26 cellular contexts compared by ENCODE assay signal in the genomic region with DNA sequence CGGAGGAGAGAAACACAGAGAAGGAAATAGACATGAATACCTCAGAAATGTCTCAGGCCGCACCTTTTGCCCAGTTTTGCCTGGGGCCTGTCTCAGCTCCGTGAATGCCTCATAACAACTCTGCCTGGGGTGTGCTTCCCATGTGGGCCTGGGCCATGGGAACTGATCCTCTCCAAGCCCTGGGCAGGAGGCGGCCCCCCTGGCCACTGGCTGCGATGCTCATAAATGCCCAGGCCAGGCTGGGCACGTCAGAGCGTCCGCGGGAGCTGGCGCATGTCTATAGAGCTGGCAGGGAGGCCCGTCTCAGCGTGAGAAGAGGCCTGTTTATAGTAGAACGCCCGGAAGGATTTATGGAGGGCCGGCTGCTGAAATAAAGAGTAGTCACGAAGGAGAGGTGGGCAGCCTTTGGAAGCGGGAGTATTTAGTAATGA.
A peak's percentile ranks its signal among the peaks of the same experiment; 100 is the strongest.
DNase-seq lines count a peak whose midpoint lies in the region; ATAC-seq, FAIRE-seq and TF ChIP-seq lines count a peak whose summit lies in the region.
"Had no signal": no experiment of that assay in that cellular context is flagged by ENCODE, and none has a peak within 500 bp of the region (broad histone marks: within the 10 kb centered on the region; RNA-seq: fewer than 3 reads in every experiment).

No MANE protein-coding gene starts in this region.

- H4K8ac ChIP-seq in mesendoderm (ENCODE audit: low read depth, low read length) = no peak overlapping the region

- POLR2A ChIA-PET in HepG2 (lab: Yijun Ruan, JAX) = no interaction called here

- no peak overlapping the region for H3K56ac ChIP-seq in mesendoderm (ENCODE audit: low read length)

- H3K9me2 ChIP-seq in GM23338 (ENCODE audit: insufficient read depth) = peaks cover 10% of the 10 kb centered on the region; the same call in 1 of the 2 replicates

- H2AK5ac ChIP-seq in mesendoderm (ENCODE audit: low read length) = no peak overlapping the region

- H3K4me2 ChIP-seq in GM23338 (no peak overlapping the region), mesendoderm (ENCODE audit: low read length) (no peak overlapping the region), HepG2 (ENCODE audit: low read depth, low read length) (no peak overlapping the region)
- H3K4me2 ChIP-seq: BLaER1 treated with 17β-estradiol and CSF1 and Interleukin-3, amounts not matched to agents 10 nM and 100 nM had no signal

- H3K36me3 Mint-ChIP-seq in GM23338 (ENCODE audit: low read depth) = no peaks in the 10 kb centered on the region
- H3K36me3 Mint-ChIP-seq: naive thymus-derived CD8-positive, alpha-beta T cell had no signal

- TF ChIP-seq POLR2A in gastrocnemius medialis (IDR thresholded peaks at IDR 0.05) = no peak
- no peak for TF ChIP-seq POLR2A in HepG2 (IDR thresholded peaks at IDR 0.05; ENCODE audit: insufficient read depth in 1 of 2, low read depth in 2 of 2, low read length in 2 of 2)

- H3K4me3 Mint-ChIP-seq in GM23338 = no peak overlapping the region
- H3K4me3 Mint-ChIP-seq: activated naive CD8-positive, alpha-beta T cell treated with anti-CD3 and anti-CD28 coated beads, Interleukin-2, amount 50 U/mL, for 24 hours; naive thymus-derived CD8-positive, alpha-beta T cell; T-helper 1 cell treated with Interleukin-12 subunit alpha and Interleukin-12 subunit beta and Interleukin-4 antibody, amounts not matched to agents 30 μg/mL and 1 μg/mL, for 36 hours had no signal

- H3K9me3 ChIP-seq in gastrocnemius medialis (no peaks in the 10 kb centered on the region), HepG2 (ENCODE audit: low read length) (no peaks in the 10 kb centered on the region)
- H3K9me3 ChIP-seq: BLaER1 treated with 17β-estradiol and CSF1 and Interleukin-3, amounts not matched to agents 10 nM and 100 nM; SJCRH30; stomach; uterus had no signal

- intact Hi-C loops in gastrocnemius medialis (cut with DNase I; ENCODE audit: low total_unique reads) = no loop called here
- intact Hi-C loops in HepG2 (cut with micrococcal nuclease; ENCODE audit: unreplicated experiment) = no loop called here

- no peak overlapping the region for H3K27ac Mint-ChIP-seq in GM23338
- H3K27ac Mint-ChIP-seq: activated naive CD8-positive, alpha-beta T cell treated with anti-CD3 and anti-CD28 coated beads, Interleukin-2, amount 50 U/mL, for 24 hours; naive thymus-derived CD8-positive, alpha-beta T cell; T-helper 1 cell treated with Interleukin-12 subunit alpha and Interleukin-12 subunit beta and Interleukin-4 antibody, amounts not matched to agents 30 μg/mL and 1 μg/mL, for 36 hours had no signal

- in situ Hi-C loops in gastrocnemius medialis (cut with MboI; ENCODE audit: low sequenced_read_pairs in 4 of 4) (no loop called here), HepG2 (cut with HindIII; ENCODE audit: extremely low pct_ligation_motif_present, low pct_unique_long_range_greater_than_20kb) (no loop called here)

- H4K20me1 ChIP-seq in GM23338 (replicated peaks; ENCODE audit: insufficient read depth) (no peaks in the 10 kb centered on the region), HepG2 (ENCODE audit: insufficient read depth, low read length) (no peaks in the 10 kb centered on the region)
- H4K20me1 ChIP-seq: BLaER1 treated with 17β-estradiol and CSF1 and Interleukin-3, amounts not matched to agents 10 nM and 100 nM had no signal

- no peak for FAIRE-seq in HepG2 (lab: Jason Lieb, UNC)
- FAIRE-seq: endothelial cell of umbilical vein, kidney had no signal

- no peak for TF ChIP-seq RAD21 in HepG2 (CRISPR knock-in tag; IDR thresholded peaks at IDR 0.05)

- H4K5ac ChIP-seq in mesendoderm (ENCODE audit: low read length) = no peak overlapping the region

- DNase-seq in GM23338 (ENCODE audit: low spot score) (no peak), cerebellum (ENCODE audit: low spot score) (peak; percentile 17), mesendoderm (no peak), NCI-H1694 treated with DMSO at 0.1 percent for 48 hours (lab: John Stamatoyannopoulos, UW) (no peak), gastrocnemius medialis (no peak), HepG2 (ENCODE audit: low spot score) (no peak), glomerular visceral epithelial cell (ENCODE audit: extremely low spot score) (no peak)
- DNase-seq: activated CD4-positive, alpha-beta T cell treated with anti-CD3 and anti-CD28 coated beads, Interleukin-2, amount 50 U/mL, for 1 hour; activated CD8-positive, alpha-beta memory T cell treated with anti-CD3 and anti-CD28 coated beads, Interleukin-2, amount 50 U/mL, for 4 hours; activated naive CD8-positive, alpha-beta T cell treated with anti-CD3 and anti-CD28 coated beads, Interleukin-2, amount 50 U/mL, for 24 hours; foreskin melanocyte; kidney; MM.1S; naive thymus-derived CD8-positive, alpha-beta T cell; NCI-H187; NCI-H2227 treated with DMSO at 0.1 percent for 48 hours; PC-3; SJCRH30; stimulated activated CD4-positive, alpha-beta T cell treated with anti-CD3 and anti-CD28 coated beads, Interleukin-4, amount 100 ng/mL, for 24 hours; stomach; uterus; WERI-Rb-1 had no signal

- no peak overlapping the region for H2BK120ac ChIP-seq in mesendoderm (ENCODE audit: low read depth, low read length)

- H2AFZ ChIP-seq in GM23338 (peak overlapping the region; percentile 72; the same call in 1 of the 2 replicates), HepG2 (ENCODE audit: low read length) (no peak overlapping the region)

- no peak overlapping the region for H2BK15ac ChIP-seq in mesendoderm (replicated peaks; ENCODE audit: low read depth)

- no peak overlapping the region for H3K18ac ChIP-seq in mesendoderm (ENCODE audit: low read length)

- no peaks in the 10 kb centered on the region for H3K9me3 Mint-ChIP-seq in GM23338
- H3K9me3 Mint-ChIP-seq: activated naive CD8-positive, alpha-beta T cell treated with anti-CD3 and anti-CD28 coated beads, Interleukin-2, amount 50 U/mL, for 24 hours; naive thymus-derived CD8-positive, alpha-beta T cell; T-helper 1 cell treated with Interleukin-12 subunit alpha and Interleukin-12 subunit beta and Interleukin-4 antibody, amounts not matched to agents 30 μg/mL and 1 μg/mL, for 36 hours had no signal

- no peaks in the 10 kb centered on the region for H3K79me1 ChIP-seq in mesendoderm (ENCODE audit: low read length)

- no CpG with 5 or more reads among the region's 17 CpGs for WGBS in mesendoderm (ENCODE audit: extremely low coverage, insufficient coverage, low lambda C conversion rate)
- WGBS in HepG2 (ENCODE audit: low lambda C conversion rate) = 47% methylated on average over 16 of the region's 17 CpGs

- no peaks in the 10 kb centered on the region for H3K27me3 ChIP-seq in GM23338 (ENCODE audit: insufficient read depth)
- no peaks in the 10 kb centered on the region for H3K27me3 ChIP-seq in mesendoderm (ENCODE audit: insufficient read depth, low read length, poor library complexity)
- H3K27me3 ChIP-seq in gastrocnemius medialis = peaks cover 0 to 4% (median 0%) of the 10 kb centered on the region in 3 donors
- H3K27me3 ChIP-seq in HepG2 (ENCODE audit: control insufficient read depth in 1 of 2, insufficient read depth in 2 of 2, low read length in 2 of 2) = peaks cover 6 to 62% of the 10 kb centered on the region in 2 experiments
- H3K27me3 ChIP-seq: BLaER1 treated with 17β-estradiol and CSF1 and Interleukin-3, amounts not matched to agents 10 nM and 100 nM; stomach; uterus had no signal

- no peak for ATAC-seq in GM23338
- ATAC-seq in gastrocnemius medialis = no peak
- no peak for ATAC-seq in HepG2
- ATAC-seq: activated naive CD8-positive, alpha-beta T cell treated with anti-CD3 and anti-CD28 coated beads, Interleukin-2, amount 50 U/mL, for 24 hours; naive thymus-derived CD8-positive, alpha-beta T cell; PC-3 had no signal

- no peak overlapping the region for H3K4ac ChIP-seq in mesendoderm (ENCODE audit: low read depth, low read length)

- TF ChIP-seq EP300 in HepG2 (IDR thresholded peaks at IDR 0.05; ENCODE audit: low read depth in 2 of 2, low read length in 2 of 2) (no peak), HepG2 (CRISPR knock-in tag; IDR thresholded peaks at IDR 0.05; ENCODE audit: borderline replicate concordance) (no peak)

- no peaks in the 10 kb centered on the region for H3K79me2 ChIP-seq in GM23338 (replicated peaks; ENCODE audit: insufficient read depth)
- no peaks in the 10 kb centered on the region for H3K79me2 ChIP-seq in mesendoderm (ENCODE audit: control insufficient read depth, insufficient read depth, low read length)
- no peaks in the 10 kb centered on the region for H3K79me2 ChIP-seq in HepG2 (ENCODE audit: insufficient read depth, low read length)

- H3K4me3 ChIP-seq in GM23338 = no peak overlapping the region
- no peak overlapping the region for H3K4me3 ChIP-seq in mesendoderm (ENCODE audit: low read length)
- no peak overlapping the region for H3K4me3 ChIP-seq in skin epidermis
- H3K4me3 ChIP-seq in gastrocnemius medialis = no peak overlapping the region
- no peak overlapping the region for H3K4me3 ChIP-seq in HepG2 (replicated peaks in 1 of 3; ENCODE audit: insufficient read depth in 1 of 3, low read depth in 2 of 3, low read length in 3 of 3)
- H3K4me3 ChIP-seq: BLaER1 treated with 17β-estradiol and CSF1 and Interleukin-3, amounts not matched to agents 10 nM and 100 nM; SJCRH30; stomach; uterus had no signal

- H2BK5ac ChIP-seq in mesendoderm (ENCODE audit: low read length) = no peak overlapping the region

- no peaks in the 10 kb centered on the region for H3K36me3 ChIP-seq in GM23338 (ENCODE audit: insufficient read depth)
- no peaks in the 10 kb centered on the region for H3K36me3 ChIP-seq in mesendoderm (ENCODE audit: control insufficient read depth, insufficient read depth, low read length)
- H3K36me3 ChIP-seq in gastrocnemius medialis = no peaks in the 10 kb centered on the region
- H3K36me3 ChIP-seq in HepG2 (replicated peaks in 1 of 2; ENCODE audit: control insufficient read depth in 1 of 2, insufficient read depth in 2 of 2, low read length in 2 of 2) = no peaks in the 10 kb centered on the region
- H3K36me3 ChIP-seq: BLaER1 treated with 17β-estradiol and CSF1 and Interleukin-3, amounts not matched to agents 10 nM and 100 nM; SJCRH30; stomach; uterus; WERI-Rb-1 had no signal

- TF ChIP-seq CTCF in GM23338 (conservative IDR thresholded peaks at IDR 0.05; ENCODE audit: low read depth in 2 of 2) = no peak
- TF ChIP-seq CTCF in gastrocnemius medialis (IDR thresholded peaks at IDR 0.05 in 4 of 5, conservative IDR thresholded peaks at IDR 0.05 in 1 of 5) = no peak
- no peak for TF ChIP-seq CTCF in HepG2 (CRISPR knock-in tag; IDR thresholded peaks at IDR 0.05)

- H3K9ac ChIP-seq in mesendoderm (ENCODE audit: low read length) (no peak overlapping the region), HepG2 (ENCODE audit: insufficient read depth, low read depth, low read length) (no peak overlapping the region)
- H3K9ac ChIP-seq: BLaER1 treated with 17β-estradiol and CSF1 and Interleukin-3, amounts not matched to agents 10 nM and 100 nM had no signal

- CTCF ChIA-PET in HepG2 (lab: Yijun Ruan, JAX; ENCODE audit: low intra/inter-chr PET ratio, low total read pairs) = no interaction called here

- no peak overlapping the region for H3K27ac ChIP-seq in GM23338 (ENCODE audit: low read depth)
- H3K27ac ChIP-seq in mesendoderm (ENCODE audit: low read depth, low read length) = no peak overlapping the region
- H3K27ac ChIP-seq in skin epidermis = peak overlapping the region in 12 of 21 experiments; percentile 3 to 76 (median 42)
- no peak overlapping the region for H3K27ac ChIP-seq in gastrocnemius medialis
- H3K27ac ChIP-seq in HepG2 (ENCODE audit: extremely low read length, insufficient read depth, low read length) = no peak overlapping the region
- H3K27ac ChIP-seq: BLaER1 treated with 17β-estradiol and CSF1 and Interleukin-3, amounts not matched to agents 10 nM and 100 nM; SJCRH30; stomach; uterus; WERI-Rb-1 had no signal

- H3K23ac ChIP-seq in mesendoderm (ENCODE audit: low read length) = peak overlapping the region; percentile 38

- H3K27me3 Mint-ChIP-seq in GM23338 (ENCODE audit: insufficient read depth, low read depth, poor library complexity) = peaks cover 9% of the 10 kb centered on the region

- H3K4me1 ChIP-seq in GM23338 (ENCODE audit: insufficient read depth) (peaks cover 2% of the 10 kb centered on the region; the same call in 1 of the 2 replicates), mesendoderm (ENCODE audit: control insufficient read depth, low read depth, low read length) (no peaks in the 10 kb centered on the region), gastrocnemius medialis (no peaks in the 10 kb centered on the region), HepG2 (ENCODE audit: insufficient read depth, low read length) (no peaks in the 10 kb centered on the region)
- H3K4me1 ChIP-seq: BLaER1 treated with 17β-estradiol and CSF1 and Interleukin-3, amounts not matched to agents 10 nM and 100 nM; SJCRH30; stomach; uterus had no signal

- BruUV-seq in HepG2 (replicated peaks; lab: Mats Ljungman, UMichigan) = no TSS peak

- no peaks in the 10 kb centered on the region for H3F3A ChIP-seq in GM23338 (replicated peaks; ENCODE audit: low read depth)

- no peaks in the 10 kb centered on the region; the same call in 2 of the 3 replicates for H3K4me1 Mint-ChIP-seq in GM23338
- H3K4me1 Mint-ChIP-seq: activated naive CD8-positive, alpha-beta T cell treated with anti-CD3 and anti-CD28 coated beads, Interleukin-2, amount 50 U/mL, for 24 hours; naive thymus-derived CD8-positive, alpha-beta T cell had no signal

Comparison
In these comparisons a context has a peak if more than half of its experiments do, and no peak if none do; other contexts are left out.
1. H3K27ac ChIP-seq: peak in skin epidermis (12 of 21); none in GM23338 (single experiment), mesendoderm (single experiment), gastrocnemius medialis (0 of 4) and HepG2 (single experiment).